Comparison of ENCODE assay signal across 10 cellular contexts in the genomic region with DNA sequence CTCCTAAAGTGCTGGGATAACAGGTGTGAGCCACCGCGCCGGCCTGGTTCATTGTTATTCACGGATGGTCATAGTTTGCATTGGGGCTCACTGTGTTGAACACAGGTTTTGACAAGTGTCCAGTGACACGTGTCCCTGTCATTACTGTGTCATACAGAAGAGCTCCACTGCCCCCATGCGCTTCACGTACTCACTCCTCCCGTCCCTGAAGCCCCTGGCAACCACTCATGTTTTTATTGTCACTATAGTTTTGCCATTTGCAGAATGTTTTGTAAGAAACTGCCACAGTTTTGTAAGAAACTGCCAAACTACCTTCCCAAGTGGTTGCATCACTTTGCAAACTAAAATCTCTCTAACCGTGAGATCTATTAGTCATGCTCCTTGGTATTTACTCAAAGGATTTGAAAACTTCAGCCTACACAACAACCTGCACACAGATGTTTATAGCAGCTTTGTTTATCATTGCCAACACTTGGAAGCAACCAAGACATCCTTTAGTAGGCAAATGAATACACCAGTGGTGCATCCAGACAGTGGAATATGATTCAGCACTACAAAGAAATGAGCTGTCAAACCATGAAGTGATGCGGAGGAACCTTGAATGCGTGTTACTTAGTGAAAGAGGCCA.
DNase-seq lines count a peak whose midpoint lies in the region; ATAC-seq and TF ChIP-seq lines count a peak whose summit lies in the region.
"Had no signal": no experiment of that assay in that cellular context is flagged by ENCODE, and none has a peak within 500 bp of the region (broad histone marks: within the 10 kb centered on the region; RNA-seq: fewer than 3 reads in every experiment).

No MANE protein-coding gene starts in this region.

- CTCF ChIA-PET in CD8-positive, alpha-beta T cell (lab: Charles Lee): interaction anchor here (1.2 to 2.1 kb wide), 2 partner anchors 190 to 340 kb away, joined by 3 to 8 read pairs; no protein-coding TSS in a partner anchor
- CTCF ChIA-PET in activated CD4-positive, alpha-beta memory T cell treated with anti-CD3 and anti-CD28 coated beads, Interleukin-2, amount 10 ng/mL, durations not matched to agents 7 days and 5 days (lab: Charles Lee): interaction anchor here (1.1 to 1.4 kb wide), 3 partner anchors 262 to 680 kb away, joined by 3 to 4 read pairs (median 4); no protein-coding TSS in a partner anchor

- no peaks in the 10 kb centered on the region for H3K9me3 Mint-ChIP-seq in CD8-positive, alpha-beta T cell
- no peaks in the 10 kb centered on the region for H3K9me3 Mint-ChIP-seq in activated CD4-positive, alpha-beta memory T cell treated with anti-CD3 and anti-CD28 coated beads, Interleukin-2, amount 10 ng/mL, durations not matched to agents 7 days and 5 days
- H3K9me3 Mint-ChIP-seq in neural progenitor cell: no peaks in the 10 kb centered on the region

- H3K4me3 ChIP-seq in CD8-positive, alpha-beta T cell (ENCODE audit: low read depth, low read length): no peak overlapping the region
- H3K4me3 ChIP-seq in neural progenitor cell (no peak overlapping the region), psoas muscle (no peak overlapping the region), upper lobe of right lung (no peak overlapping the region), esophagus squamous epithelium (no peak overlapping the region)
- H3K4me3 ChIP-seq: pancreas, testis had no signal

- H3K36me3 ChIP-seq in CD8-positive, alpha-beta T cell (ENCODE audit: insufficient read depth, low read length): no peaks in the 10 kb centered on the region
- H3K36me3 ChIP-seq in neural progenitor cell (no peaks in the 10 kb centered on the region), psoas muscle (ENCODE audit: insufficient read depth in 1 of 2, low read depth in 1 of 2) (no peaks in the 10 kb centered on the region), upper lobe of right lung (no peaks in the 10 kb centered on the region), esophagus squamous epithelium (no peaks in the 10 kb centered on the region)
- H3K36me3 ChIP-seq: pancreas had no signal

- H3K36me3 Mint-ChIP-seq in CD8-positive, alpha-beta T cell: no peaks in the 10 kb centered on the region
- no peaks in the 10 kb centered on the region for H3K36me3 Mint-ChIP-seq in activated CD4-positive, alpha-beta memory T cell treated with anti-CD3 and anti-CD28 coated beads, Interleukin-2, amount 10 ng/mL, durations not matched to agents 7 days and 5 days (ENCODE audit: low read depth)
- H3K36me3 Mint-ChIP-seq in neural progenitor cell: no peaks in the 10 kb centered on the region

- TF ChIP-seq CTCF in CD8-positive, alpha-beta T cell (IDR thresholded peaks at IDR 0.05): no peak
- TF ChIP-seq CTCF in neural progenitor cell (IDR thresholded peaks at IDR 0.05): no peak
- TF ChIP-seq CTCF in psoas muscle (IDR thresholded peaks at IDR 0.05): no peak
- no peak for TF ChIP-seq CTCF in upper lobe of right lung (IDR thresholded peaks at IDR 0.05)
- no peak for TF ChIP-seq CTCF in esophagus squamous epithelium (IDR thresholded peaks at IDR 0.05)

- DNase-seq in CD8-positive, alpha-beta T cell: no peak
- DNase-seq in activated CD4-positive, alpha-beta memory T cell treated with anti-CD3 and anti-CD28 coated beads, Interleukin-2, amount 10 ng/mL, durations not matched to agents 7 days and 5 days: no peak
- DNase-seq in kidney tubule cell (ENCODE audit: low spot score) (peak; percentile 58), neural progenitor cell (ENCODE audit: low spot score) (no peak), psoas muscle (no peak), upper lobe of right lung (no peak), esophagus squamous epithelium (lab: John Stamatoyannopoulos, UW) (no peak)
- DNase-seq: pancreas, testis had no signal

- POLR2A ChIA-PET in CD8-positive, alpha-beta T cell (lab: Charles Lee): no interaction called here
- POLR2A ChIA-PET in activated CD4-positive, alpha-beta memory T cell treated with anti-CD3 and anti-CD28 coated beads, Interleukin-2, amount 10 ng/mL, durations not matched to agents 7 days and 5 days (lab: Charles Lee): interaction anchor here (1.4 kb wide), 1 partner anchor 69 kb away, joined by 4 read pairs; no protein-coding TSS in a partner anchor

- H3K4me1 Mint-ChIP-seq in CD8-positive, alpha-beta T cell (ENCODE audit: low read depth): peaks cover 18% of the 10 kb centered on the region
- H3K4me1 Mint-ChIP-seq in activated CD4-positive, alpha-beta memory T cell treated with anti-CD3 and anti-CD28 coated beads, Interleukin-2, amount 10 ng/mL, durations not matched to agents 7 days and 5 days: peaks cover 34% of the 10 kb centered on the region
- H3K4me1 Mint-ChIP-seq in neural progenitor cell: peaks cover 55% of the 10 kb centered on the region

- peaks cover 3% of the 10 kb centered on the region for H3K4me1 ChIP-seq in CD8-positive, alpha-beta T cell (ENCODE audit: insufficient read depth, low read length)
- no peaks in the 10 kb centered on the region for H3K4me1 ChIP-seq in neural progenitor cell
- H3K4me1 ChIP-seq in psoas muscle: no peaks in the 10 kb centered on the region
- H3K4me1 ChIP-seq in upper lobe of right lung: no peaks in the 10 kb centered on the region
- peaks cover 0 to 4% (median 0%) of the 10 kb centered on the region in 3 donors for H3K4me1 ChIP-seq in esophagus squamous epithelium
- H3K4me1 ChIP-seq: pancreas had no signal

- no peak overlapping the region for H3K27ac ChIP-seq in CD8-positive, alpha-beta T cell (ENCODE audit: low read depth, low read length)
- no peak overlapping the region for H3K27ac ChIP-seq in neural progenitor cell
- no peak overlapping the region for H3K27ac ChIP-seq in psoas muscle
- H3K27ac ChIP-seq in upper lobe of right lung: no peak overlapping the region
- no peak overlapping the region for H3K27ac ChIP-seq in esophagus squamous epithelium
- H3K27ac ChIP-seq: pancreas, testis had no signal

- H3K9ac ChIP-seq in neural progenitor cell: no peak overlapping the region

- H3K27me3 ChIP-seq in CD8-positive, alpha-beta T cell (ENCODE audit: insufficient read depth, low read length): no peaks in the 10 kb centered on the region
- H3K27me3 ChIP-seq in neural progenitor cell (no peaks in the 10 kb centered on the region), psoas muscle (ENCODE audit: insufficient read depth in 3 of 3, low read length in 2 of 3) (peaks cover 0 to 22% (median 4%) of the 10 kb centered on the region in 3 donors), upper lobe of right lung (no peaks in the 10 kb centered on the region), esophagus squamous epithelium (peaks cover 0 to 26% (median 0%) of the 10 kb centered on the region in 4 donors)
- H3K27me3 ChIP-seq: pancreas, testis had no signal

- H2AFZ ChIP-seq in neural progenitor cell (replicated peaks): no peak overlapping the region

- no peaks in the 10 kb centered on the region for H4K20me1 ChIP-seq in neural progenitor cell (ENCODE audit: low read depth)

- peaks cover 2% of the 10 kb centered on the region for H3K27me3 Mint-ChIP-seq in CD8-positive, alpha-beta T cell (ENCODE audit: low read depth)
- peaks cover 2% of the 10 kb centered on the region for H3K27me3 Mint-ChIP-seq in activated CD4-positive, alpha-beta memory T cell treated with anti-CD3 and anti-CD28 coated beads, Interleukin-2, amount 10 ng/mL, durations not matched to agents 7 days and 5 days
- H3K27me3 Mint-ChIP-seq in neural progenitor cell (ENCODE audit: insufficient read depth, low read depth): peaks cover 4% of the 10 kb centered on the region

- peak; percentile 43 for ATAC-seq in CD8-positive, alpha-beta T cell
- ATAC-seq in HG03045 (IDR thresholded peaks at IDR 0.05; ENCODE audit: unreplicated experiment) (peak; percentile 43), psoas muscle (no peak), upper lobe of right lung (no peak)
- ATAC-seq: pancreas had no signal

- peaks cover 3% of the 10 kb centered on the region for H3F3A ChIP-seq in neural progenitor cell (ENCODE audit: low read depth)

- H3K4me3 Mint-ChIP-seq in CD8-positive, alpha-beta T cell: no peak overlapping the region
- no peak overlapping the region for H3K4me3 Mint-ChIP-seq in activated CD4-positive, alpha-beta memory T cell treated with anti-CD3 and anti-CD28 coated beads, Interleukin-2, amount 10 ng/mL, durations not matched to agents 7 days and 5 days
- H3K4me3 Mint-ChIP-seq in neural progenitor cell: no peak overlapping the region

- intact Hi-C loops in CD8-positive, alpha-beta T cell (cut with DNase I, micrococcal nuclease): no loop called here
- intact Hi-C loops in psoas muscle (cut with DNase I) (loop anchor here in 1 of 2 donors (2.0 kb wide), 1 partner anchor 222 kb away; no protein-coding TSS in a partner anchor), upper lobe of right lung (cut with DNase I) (no loop called here), esophagus squamous epithelium (cut with DNase I) (no loop called here)

- no peak for TF ChIP-seq POLR2A in esophagus squamous epithelium (IDR thresholded peaks at IDR 0.05)

- WGBS in psoas muscle, 3 donors: 40 to 50% (median 49%) methylated on average over 11 of the region's 11 CpGs
- 23 to 35% methylated on average over 8 to 9 of the region's 11 CpGs for WGBS in esophagus squamous epithelium, 2 donors

- no peaks in the 10 kb centered on the region for H3K9me3 ChIP-seq in CD8-positive, alpha-beta T cell (ENCODE audit: low read length)
- H3K9me3 ChIP-seq in neural progenitor cell (ENCODE audit: low read depth): no peaks in the 10 kb centered on the region
- H3K9me3 ChIP-seq in psoas muscle: no peaks in the 10 kb centered on the region
- no peaks in the 10 kb centered on the region for H3K9me3 ChIP-seq in upper lobe of right lung
- H3K9me3 ChIP-seq in esophagus squamous epithelium: no peaks in the 10 kb centered on the region
- H3K9me3 ChIP-seq: pancreas, testis had no signal

- no peaks in the 10 kb centered on the region for H3K79me2 ChIP-seq in neural progenitor cell (ENCODE audit: low read depth)

- no peak overlapping the region for H3K4me2 ChIP-seq in neural progenitor cell

- H3K27ac Mint-ChIP-seq in CD8-positive, alpha-beta T cell: peak overlapping the region; percentile 4
- peak overlapping the region; percentile 72 for H3K27ac Mint-ChIP-seq in activated CD4-positive, alpha-beta memory T cell treated with anti-CD3 and anti-CD28 coated beads, Interleukin-2, amount 10 ng/mL, durations not matched to agents 7 days and 5 days
- H3K27ac Mint-ChIP-seq in neural progenitor cell: no peak overlapping the region

Comparison
In these comparisons a context has a peak if more than half of its experiments do, and no peak if none do; other contexts are left out.
1. ATAC-seq: peak in CD8-positive, alpha-beta T cell (single experiment) and HG03045 (single experiment); none in psoas muscle (0 of 4) and upper lobe of right lung (single experiment).